In genomic region chr12:53657041-53657440, GRCh38 we compare ENCODE assay signal across 1 cellular context.
TF ChIP-seq lines count a peak whose summit lies in the region.

No MANE protein-coding gene starts in this region.

TF ChIP-seq in HepG2, 621 proteins besides CTCF, POLR2A, EP300 and RAD21:
- TF ChIP-seq ZNF558 (CRISPR knock-in tag; IDR thresholded peaks at IDR 0.05; ENCODE audit: borderline replicate concordance) (no peak), SNAPC4 (CRISPR knock-in tag; IDR thresholded peaks at IDR 0.05) (no peak), SIN3B (IDR thresholded peaks at IDR 0.05; ENCODE audit: low read length) (no peak), NONO (IDR thresholded peaks at IDR 0.05) (no peak), NONO (CRISPR knock-in tag; conservative IDR thresholded peaks at IDR 0.05) (no peak), RNF2 (conservative IDR thresholded peaks at IDR 0.05; ENCODE audit: low read depth) (no peak), FLYWCH1 (CRISPR knock-in tag; IDR thresholded peaks at IDR 0.05) (no peak), HNF4A (CRISPR knock-in tag; IDR thresholded peaks at IDR 0.05) (no peak), TARDBP (CRISPR knock-in tag; IDR thresholded peaks at IDR 0.05) (no peak), KLF11 (CRISPR knock-in tag; IDR thresholded peaks at IDR 0.05) (no peak), SRF (IDR thresholded peaks at IDR 0.05; ENCODE audit: low read depth, low read length) (0 out of 2 replicates have a peak, but pooled peaks have one; percentile 37), MEIS1 (CRISPR knock-in tag; IDR thresholded peaks at IDR 0.05; ENCODE audit: borderline replicate concordance) (no peak), ZNF160 (CRISPR knock-in tag; IDR thresholded peaks at IDR 0.05) (no peak), ARID4A (CRISPR knock-in tag; IDR thresholded peaks at IDR 0.05; ENCODE audit: borderline replicate concordance) (no peak), ZFP41 (CRISPR knock-in tag; IDR thresholded peaks at IDR 0.05; ENCODE audit: borderline replicate concordance) (no peak), ZNF282 (IDR thresholded peaks at IDR 0.05; ENCODE audit: partially characterized antibody) (no peak), GTF3A (CRISPR knock-in tag; conservative IDR thresholded peaks at IDR 0.05) (no peak), ATF7 (IDR thresholded peaks at IDR 0.05) (peak; percentile 70; the same call in 1 of the 2 replicates), ATF7 (CRISPR knock-in tag; IDR thresholded peaks at IDR 0.05) (no peak), TRIM24 (CRISPR knock-in tag; IDR thresholded peaks at IDR 0.05) (no peak), MNT (IDR thresholded peaks at IDR 0.05) (no peak), HOXA3 (CRISPR knock-in tag; IDR thresholded peaks at IDR 0.05) (no peak), ZNF17 (CRISPR knock-in tag; IDR thresholded peaks at IDR 0.05) (no peak), YEATS4 (CRISPR knock-in tag; IDR thresholded peaks at IDR 0.05; ENCODE audit: borderline replicate concordance) (no peak)
- TF ChIP-seq, protein P1, sequence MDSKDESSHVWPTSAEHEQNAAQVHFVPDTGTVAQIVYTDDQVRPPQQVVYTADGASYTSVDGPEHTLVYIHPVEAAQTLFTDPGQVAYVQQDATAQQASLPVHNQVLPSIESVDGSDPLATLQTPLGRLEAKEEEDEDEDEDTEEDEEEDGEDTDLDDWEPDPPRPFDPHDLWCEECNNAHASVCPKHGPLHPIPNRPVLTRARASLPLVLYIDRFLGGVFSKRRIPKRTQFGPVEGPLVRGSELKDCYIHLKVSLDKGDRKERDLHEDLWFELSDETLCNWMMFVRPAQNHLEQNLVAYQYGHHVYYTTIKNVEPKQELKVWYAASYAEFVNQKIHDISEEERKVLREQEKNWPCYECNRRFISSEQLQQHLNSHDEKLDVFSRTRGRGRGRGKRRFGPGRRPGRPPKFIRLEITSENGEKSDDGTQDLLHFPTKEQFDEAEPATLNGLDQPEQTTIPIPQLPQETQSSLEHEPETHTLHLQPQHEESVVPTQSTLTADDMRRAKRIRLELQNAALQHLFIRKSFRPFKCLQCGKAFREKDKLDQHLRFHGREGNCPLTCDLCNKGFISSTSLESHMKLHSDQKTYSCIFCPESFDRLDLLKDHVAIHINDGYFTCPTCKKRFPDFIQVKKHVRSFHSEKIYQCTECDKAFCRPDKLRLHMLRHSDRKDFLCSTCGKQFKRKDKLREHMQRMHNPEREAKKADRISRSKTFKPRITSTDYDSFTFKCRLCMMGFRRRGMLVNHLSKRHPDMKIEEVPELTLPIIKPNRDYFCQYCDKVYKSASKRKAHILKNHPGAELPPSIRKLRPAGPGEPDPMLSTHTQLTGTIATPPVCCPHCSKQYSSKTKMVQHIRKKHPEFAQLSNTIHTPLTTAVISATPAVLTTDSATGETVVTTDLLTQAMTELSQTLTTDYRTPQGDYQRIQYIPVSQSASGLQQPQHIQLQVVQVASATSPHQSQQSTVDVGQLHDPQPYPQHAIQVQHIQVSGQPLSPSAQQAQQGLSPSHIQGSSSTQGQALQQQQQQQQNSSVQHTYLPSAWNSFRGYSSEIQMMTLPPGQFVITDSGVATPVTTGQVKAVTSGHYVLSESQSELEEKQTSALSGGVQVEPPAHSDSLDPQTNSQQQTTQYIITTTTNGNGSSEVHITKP (CRISPR knock-in tag; IDR thresholded peaks at IDR 0.05; ENCODE audit: low read depth) = peak; percentile 61; the same call in 1 of the 2 replicates
